In the genomic region with DNA sequence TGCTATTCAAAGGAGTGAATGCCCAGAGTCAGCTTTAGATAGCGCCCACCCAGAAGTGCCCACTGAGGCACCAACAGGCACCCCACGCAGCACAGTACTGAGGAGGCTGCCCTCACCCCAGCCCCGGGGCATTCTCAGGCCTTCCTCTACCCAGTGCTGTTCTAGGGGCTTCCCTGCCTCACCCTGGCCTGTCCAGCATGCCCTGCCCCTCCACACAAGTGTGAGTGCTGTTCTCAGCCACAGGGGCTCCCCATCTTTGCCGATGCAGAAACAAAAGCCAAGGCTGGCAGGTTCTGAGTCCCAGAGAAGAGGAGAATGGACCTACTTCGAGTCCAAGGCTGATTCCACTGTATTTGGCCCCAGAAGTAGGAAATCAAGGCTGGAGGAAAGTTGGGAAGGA, we compare ENCODE assay signal across 1 cellular context.
TF ChIP-seq lines count a peak whose summit lies in the region.

No MANE protein-coding gene starts in this region.

TF ChIP-seq in H1, 55 proteins besides CTCF, POLR2A, EP300 and RAD21:
- TF ChIP-seq SUZ12 (IDR thresholded peaks at IDR 0.05; ENCODE audit: low read length) (no peak), SAP30 (IDR thresholded peaks at IDR 0.05; ENCODE audit: insufficient read depth, insufficient replicate concordance, low read length) (no peak), CTBP2 (IDR thresholded peaks at IDR 0.05; ENCODE audit: borderline replicate concordance, insufficient read depth, insufficient read length, low read length) (no peak), NRF1 (IDR thresholded peaks at IDR 0.05; ENCODE audit: low read depth, low read length) (no peak), KDM4A (IDR thresholded peaks at IDR 0.05; ENCODE audit: low read depth, low read length, severe bottlenecking) (no peak), NANOG (IDR thresholded peaks at IDR 0.05; ENCODE audit: insufficient read depth, low read depth, low read length, poor library complexity, severe bottlenecking) (no peak), HDAC6 (IDR thresholded peaks at IDR 0.05; ENCODE audit: low read depth, low read length) (no peak)
- TF ChIP-seq, protein P1, sequence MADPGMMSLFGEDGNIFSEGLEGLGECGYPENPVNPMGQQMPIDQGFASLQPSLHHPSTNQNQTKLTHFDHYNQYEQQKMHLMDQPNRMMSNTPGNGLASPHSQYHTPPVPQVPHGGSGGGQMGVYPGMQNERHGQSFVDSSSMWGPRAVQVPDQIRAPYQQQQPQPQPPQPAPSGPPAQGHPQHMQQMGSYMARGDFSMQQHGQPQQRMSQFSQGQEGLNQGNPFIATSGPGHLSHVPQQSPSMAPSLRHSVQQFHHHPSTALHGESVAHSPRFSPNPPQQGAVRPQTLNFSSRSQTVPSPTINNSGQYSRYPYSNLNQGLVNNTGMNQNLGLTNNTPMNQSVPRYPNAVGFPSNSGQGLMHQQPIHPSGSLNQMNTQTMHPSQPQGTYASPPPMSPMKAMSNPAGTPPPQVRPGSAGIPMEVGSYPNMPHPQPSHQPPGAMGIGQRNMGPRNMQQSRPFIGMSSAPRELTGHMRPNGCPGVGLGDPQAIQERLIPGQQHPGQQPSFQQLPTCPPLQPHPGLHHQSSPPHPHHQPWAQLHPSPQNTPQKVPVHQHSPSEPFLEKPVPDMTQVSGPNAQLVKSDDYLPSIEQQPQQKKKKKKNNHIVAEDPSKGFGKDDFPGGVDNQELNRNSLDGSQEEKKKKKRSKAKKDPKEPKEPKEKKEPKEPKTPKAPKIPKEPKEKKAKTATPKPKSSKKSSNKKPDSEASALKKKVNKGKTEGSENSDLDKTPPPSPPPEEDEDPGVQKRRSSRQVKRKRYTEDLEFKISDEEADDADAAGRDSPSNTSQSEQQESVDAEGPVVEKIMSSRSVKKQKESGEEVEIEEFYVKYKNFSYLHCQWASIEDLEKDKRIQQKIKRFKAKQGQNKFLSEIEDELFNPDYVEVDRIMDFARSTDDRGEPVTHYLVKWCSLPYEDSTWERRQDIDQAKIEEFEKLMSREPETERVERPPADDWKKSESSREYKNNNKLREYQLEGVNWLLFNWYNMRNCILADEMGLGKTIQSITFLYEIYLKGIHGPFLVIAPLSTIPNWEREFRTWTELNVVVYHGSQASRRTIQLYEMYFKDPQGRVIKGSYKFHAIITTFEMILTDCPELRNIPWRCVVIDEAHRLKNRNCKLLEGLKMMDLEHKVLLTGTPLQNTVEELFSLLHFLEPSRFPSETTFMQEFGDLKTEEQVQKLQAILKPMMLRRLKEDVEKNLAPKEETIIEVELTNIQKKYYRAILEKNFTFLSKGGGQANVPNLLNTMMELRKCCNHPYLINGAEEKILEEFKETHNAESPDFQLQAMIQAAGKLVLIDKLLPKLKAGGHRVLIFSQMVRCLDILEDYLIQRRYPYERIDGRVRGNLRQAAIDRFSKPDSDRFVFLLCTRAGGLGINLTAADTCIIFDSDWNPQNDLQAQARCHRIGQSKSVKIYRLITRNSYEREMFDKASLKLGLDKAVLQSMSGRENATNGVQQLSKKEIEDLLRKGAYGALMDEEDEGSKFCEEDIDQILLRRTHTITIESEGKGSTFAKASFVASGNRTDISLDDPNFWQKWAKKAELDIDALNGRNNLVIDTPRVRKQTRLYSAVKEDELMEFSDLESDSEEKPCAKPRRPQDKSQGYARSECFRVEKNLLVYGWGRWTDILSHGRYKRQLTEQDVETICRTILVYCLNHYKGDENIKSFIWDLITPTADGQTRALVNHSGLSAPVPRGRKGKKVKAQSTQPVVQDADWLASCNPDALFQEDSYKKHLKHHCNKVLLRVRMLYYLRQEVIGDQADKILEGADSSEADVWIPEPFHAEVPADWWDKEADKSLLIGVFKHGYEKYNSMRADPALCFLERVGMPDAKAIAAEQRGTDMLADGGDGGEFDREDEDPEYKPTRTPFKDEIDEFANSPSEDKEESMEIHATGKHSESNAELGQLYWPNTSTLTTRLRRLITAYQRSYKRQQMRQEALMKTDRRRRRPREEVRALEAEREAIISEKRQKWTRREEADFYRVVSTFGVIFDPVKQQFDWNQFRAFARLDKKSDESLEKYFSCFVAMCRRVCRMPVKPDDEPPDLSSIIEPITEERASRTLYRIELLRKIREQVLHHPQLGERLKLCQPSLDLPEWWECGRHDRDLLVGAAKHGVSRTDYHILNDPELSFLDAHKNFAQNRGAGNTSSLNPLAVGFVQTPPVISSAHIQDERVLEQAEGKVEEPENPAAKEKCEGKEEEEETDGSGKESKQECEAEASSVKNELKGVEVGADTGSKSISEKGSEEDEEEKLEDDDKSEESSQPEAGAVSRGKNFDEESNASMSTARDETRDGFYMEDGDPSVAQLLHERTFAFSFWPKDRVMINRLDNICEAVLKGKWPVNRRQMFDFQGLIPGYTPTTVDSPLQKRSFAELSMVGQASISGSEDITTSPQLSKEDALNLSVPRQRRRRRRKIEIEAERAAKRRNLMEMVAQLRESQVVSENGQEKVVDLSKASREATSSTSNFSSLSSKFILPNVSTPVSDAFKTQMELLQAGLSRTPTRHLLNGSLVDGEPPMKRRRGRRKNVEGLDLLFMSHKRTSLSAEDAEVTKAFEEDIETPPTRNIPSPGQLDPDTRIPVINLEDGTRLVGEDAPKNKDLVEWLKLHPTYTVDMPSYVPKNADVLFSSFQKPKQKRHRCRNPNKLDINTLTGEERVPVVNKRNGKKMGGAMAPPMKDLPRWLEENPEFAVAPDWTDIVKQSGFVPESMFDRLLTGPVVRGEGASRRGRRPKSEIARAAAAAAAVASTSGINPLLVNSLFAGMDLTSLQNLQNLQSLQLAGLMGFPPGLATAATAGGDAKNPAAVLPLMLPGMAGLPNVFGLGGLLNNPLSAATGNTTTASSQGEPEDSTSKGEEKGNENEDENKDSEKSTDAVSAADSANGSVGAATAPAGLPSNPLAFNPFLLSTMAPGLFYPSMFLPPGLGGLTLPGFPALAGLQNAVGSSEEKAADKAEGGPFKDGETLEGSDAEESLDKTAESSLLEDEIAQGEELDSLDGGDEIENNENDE (IDR thresholded peaks at IDR 0.05; ENCODE audit: insufficient replicate concordance, low read length): no peak
